In genomic region chr6:36649721-36650484, GRCh38 we compare ENCODE assay signal across 19 cellular contexts. TPM values are rescaled to one million over a fixed set of nuclear protein-coding genes. Genes with fewer than 3 reads are reported as not detected.
DNase-seq lines count a peak whose midpoint lies in the region; ATAC-seq, FAIRE-seq and TF ChIP-seq lines count a peak whose summit lies in the region.
"Had no signal": no experiment of that assay in that cellular context is flagged by ENCODE, and none has a peak within 500 bp of the region (broad histone marks: within the 10 kb centered on the region; RNA-seq: fewer than 3 reads in every experiment).

No MANE protein-coding gene starts in this region.

- BruUV-seq in K562 (replicated peaks; lab: Mats Ljungman, UMichigan) = no TSS peak

- H2BK5ac ChIP-seq in neuronal stem cell (ENCODE audit: low read length) = no peak overlapping the region

- H2AFZ ChIP-seq in K562 (ENCODE audit: low read depth, low read length) (no peak overlapping the region), neuronal stem cell (ENCODE audit: low read length) (peak overlapping the region; percentile 62)

- no peak overlapping the region for H3K14ac ChIP-seq in neuronal stem cell (ENCODE audit: low read length)

- H3K4me3 ChIP-seq in K562 (no peak overlapping the region), neuronal stem cell (ENCODE audit: low read length in 2 of 2) (no peak overlapping the region)
- H3K4me3 ChIP-seq: skin epidermis had no signal

- no peaks in the 10 kb centered on the region for H3K79me2 ChIP-seq in K562 (ENCODE audit: control insufficient read depth, insufficient read depth, low read length)

- H4K8ac ChIP-seq in neuronal stem cell (ENCODE audit: low read depth, low read length) = no peak overlapping the region

- no peak for TF ChIP-seq CTCF in K562 (IDR thresholded peaks at IDR 0.05 in 2 of 3, conservative IDR thresholded peaks at IDR 0.05 in 1 of 3; ENCODE audit: insufficient read depth in 2 of 3, low read depth in 1 of 3, low read length in 3 of 3)
- TF ChIP-seq CTCF in GM13976 (IDR thresholded peaks at IDR 0.05; ENCODE audit: borderline replicate concordance, control extremely low read depth, extremely low read depth, insufficient read depth, missing control alignments) = no peak

- H3K4me2 ChIP-seq in K562 (ENCODE audit: insufficient read depth, low read length) (peak overlapping the region; percentile 54; the same call in 1 of the 2 replicates), neuronal stem cell (ENCODE audit: insufficient read depth, low read length, poor library complexity, severe bottlenecking) (no peak overlapping the region)
- H3K4me2 ChIP-seq: SK-N-SH had no signal

- H3K4me1 ChIP-seq in K562 (replicated peaks in 1 of 2; ENCODE audit: control insufficient read depth in 2 of 2, insufficient read depth in 2 of 2, low read length in 2 of 2) = peaks cover 0 to 16% of the 10 kb centered on the region in 2 experiments; a peak in 3 of 5 replicates
- peaks cover 8 to 17% of the 10 kb centered on the region in 2 donors for H3K4me1 ChIP-seq in neuronal stem cell (ENCODE audit: control insufficient read depth in 2 of 2, insufficient read depth in 1 of 2, low read depth in 1 of 2, low read length in 2 of 2)

- no peak for TF ChIP-seq POLR2A in K562 (conservative IDR thresholded peaks at IDR 0.05)

- H4K91ac ChIP-seq in neuronal stem cell (ENCODE audit: low read depth, low read length, poor library complexity) = no peak overlapping the region

- no peak overlapping the region for H3K27ac Mint-ChIP-seq in activated T-cell treated with anti-CD3 and anti-CD28 coated beads, Interleukin-2, amount 50 U/mL, for 72 hours
- H3K27ac Mint-ChIP-seq: activated T-helper 2 cell treated with anti-CD3 and anti-CD28 coated beads, Interferon-gamma antibody, Interleukin-2, Interleukin-4, amounts not matched to agents 10 μg/mL and 5 μg/mL and 100 μg/mL, durations not matched to agents 14 hours and 24 hours and 36 hours had no signal

- intact Hi-C loops in K562 (cut with micrococcal nuclease) = no loop called here

- H3K36me3 ChIP-seq in K562 (ENCODE audit: control insufficient read depth, insufficient read depth, low read length) (no peaks in the 10 kb centered on the region), neuronal stem cell (replicated peaks in 1 of 2; ENCODE audit: control insufficient read depth in 2 of 2, insufficient read depth in 2 of 2, low read length in 2 of 2) (no peaks in the 10 kb centered on the region)

- no peak overlapping the region for H2BK12ac ChIP-seq in neuronal stem cell (ENCODE audit: low read length)

- peaks cover 50 to 57% of the 10 kb centered on the region in 2 experiments for H3K27me3 ChIP-seq in K562 (ENCODE audit: control insufficient read depth in 2 of 2, insufficient read depth in 2 of 2, low read length in 2 of 2)
- H3K27me3 ChIP-seq in neuronal stem cell (ENCODE audit: control insufficient read depth in 3 of 3, insufficient read depth in 3 of 3, low read depth in 1 of 3, low read length in 3 of 3) = no peaks in the 10 kb centered on the region

- no peak overlapping the region for H2BK15ac ChIP-seq in neuronal stem cell (ENCODE audit: low read length)

- H3K27ac ChIP-seq in K562 (ENCODE audit: extremely low read depth, low read depth, low read length) (no peak overlapping the region), neuronal stem cell (replicated peaks; ENCODE audit: low read length) (no peak overlapping the region)
- H3K27ac ChIP-seq: skin epidermis had no signal

- CTCF ChIA-PET in K562 (lab: Yijun Ruan, JAX; ENCODE audit: low intra/inter-chr PET ratio) = no interaction called here

- ATAC-seq in K562 = peak; percentile 34
- ATAC-seq in activated T-cell treated with anti-CD3 and anti-CD28 coated beads, Interleukin-2, amount 50 U/mL, for 72 hours (replicated peaks in 1 of 2) = no peak
- ATAC-seq: stimulated activated naive CD8-positive, alpha-beta T cell treated with anti-CD3 and anti-CD28 coated beads, Interleukin-15, Interleukin-2, amounts not matched to agents 100 U/mL and 50 U/mL, for 24 hours had no signal

- peak overlapping the region; percentile 15 for H3K18ac ChIP-seq in neuronal stem cell (ENCODE audit: low read length)

- no peaks in the 10 kb centered on the region for H3K9me3 ChIP-seq in K562 (replicated peaks; ENCODE audit: control insufficient read depth, insufficient read depth, low read depth, low read length)
- H3K9me3 ChIP-seq in neuronal stem cell (replicated peaks in 1 of 2; ENCODE audit: control insufficient read depth in 2 of 2, insufficient read depth in 1 of 2, low read depth in 1 of 2, low read length in 2 of 2) = no peaks in the 10 kb centered on the region
- H3K9me3 ChIP-seq: SK-N-SH had no signal

- no peaks in the 10 kb centered on the region for H3K4me1 Mint-ChIP-seq in activated T-cell treated with anti-CD3 and anti-CD28 coated beads, Interleukin-2, amount 50 U/mL, for 72 hours (ENCODE audit: low read depth)

- H2AK5ac ChIP-seq in neuronal stem cell (ENCODE audit: low read depth, low read length) = no peak overlapping the region

- no peaks in the 10 kb centered on the region for H3K36me3 Mint-ChIP-seq in activated T-cell treated with anti-CD3 and anti-CD28 coated beads, Interleukin-2, amount 50 U/mL, for 72 hours (ENCODE audit: insufficient read depth in 2 of 2)
- H3K36me3 Mint-ChIP-seq: mesothelial cell of epicardium had no signal

- H2BK120ac ChIP-seq in neuronal stem cell (ENCODE audit: low read depth, low read length) = no peak overlapping the region

- POLR2A ChIA-PET in K562 (lab: Yijun Ruan, JAX) = interaction anchor here (0.7 to 1.5 kb wide), 7 partner anchors 14 to 572 kb away, joined by 3 to 4 read pairs (median 3); no protein-coding TSS in a partner anchor

- no peak; the same call in 1 of the 2 replicates for TF ChIP-seq EP300 in K562 (IDR thresholded peaks at IDR 0.05; ENCODE audit: low read length)

- H4K20me1 ChIP-seq in K562 (replicated peaks; ENCODE audit: control insufficient read depth, insufficient read depth, low read length) = no peaks in the 10 kb centered on the region

- H3K23ac ChIP-seq in neuronal stem cell (ENCODE audit: low read depth, low read length, poor library complexity) = no peak overlapping the region

- H3K9me1 ChIP-seq in K562 (ENCODE audit: control insufficient read depth, insufficient read depth, low read length) = no peaks in the 10 kb centered on the region

- no peak for TF ChIP-seq RAD21 in K562 (CRISPR knock-in tag; conservative IDR thresholded peaks at IDR 0.05 in 1 of 2, IDR thresholded peaks at IDR 0.05 in 1 of 2)

- H3K79me1 ChIP-seq in neuronal stem cell (ENCODE audit: low read depth, low read length) = no peaks in the 10 kb centered on the region

- WGBS in K562 (ENCODE audit: insufficient coverage, low coverage, missing lambda C conversion rate) = 16% methylated on average over 13 of the region's 13 CpGs
- WGBS in neuronal stem cell (ENCODE audit: extremely low coverage in 2 of 2, insufficient read length in 2 of 2, insufficient replicate concordance in 1 of 2), 2 donors = no CpG with 5 or more reads among the region's 13 CpGs

- FAIRE-seq in K562 (lab: Jason Lieb, UNC) = peak; percentile 48
- FAIRE-seq: islet of Langerhans, urothelium cell line had no signal

- no peak overlapping the region for H3K4me3 Mint-ChIP-seq in activated T-cell treated with anti-CD3 and anti-CD28 coated beads, Interleukin-2, amount 50 U/mL, for 72 hours
- H3K4me3 Mint-ChIP-seq: mesothelial cell of epicardium had no signal

- H3K9me3 Mint-ChIP-seq in activated T-cell treated with anti-CD3 and anti-CD28 coated beads, Interleukin-2, amount 50 U/mL, for 72 hours = no peaks in the 10 kb centered on the region
- H3K9me3 Mint-ChIP-seq: activated T-helper 2 cell treated with anti-CD3 and anti-CD28 coated beads, Interferon-gamma antibody, Interleukin-2, Interleukin-4, amounts not matched to agents 10 μg/mL and 5 μg/mL and 100 μg/mL, durations not matched to agents 14 hours and 24 hours and 36 hours; mesothelial cell of epicardium had no signal

- H3K9ac ChIP-seq in K562 (ENCODE audit: insufficient read depth in 1 of 2, low read depth in 2 of 2, low read length in 2 of 2) (no peak overlapping the region), neuronal stem cell (ENCODE audit: low read depth, low read length, poor library complexity) (no peak overlapping the region)
- H3K9ac ChIP-seq: SK-N-SH had no signal

- in situ Hi-C loops in K562 (cut with MboI) = no loop called here
- in situ Hi-C loops in GM13976 (cut with MboI; ENCODE audit: low sequenced_read_pairs, unreplicated experiment) = no loop called here

- no peak overlapping the region for H3K4ac ChIP-seq in neuronal stem cell (ENCODE audit: low read length)

- peaks cover 28% of the 10 kb centered on the region for H3K27me3 Mint-ChIP-seq in activated T-cell treated with anti-CD3 and anti-CD28 coated beads, Interleukin-2, amount 50 U/mL, for 72 hours (ENCODE audit: low read depth)

- DNase-seq in EL (peak; percentile 31), MV-4-11 (lab: John Stamatoyannopoulos, UW) (peak; percentile 44), K562 (ENCODE audit: extremely low read depth in 1 of 4, low spot score in 3 of 4) (no peak), neuronal stem cell (ENCODE audit: low spot score) (no peak), GM13976 (ENCODE audit: low spot score) (no peak), 8988T (no peak), ureter (ENCODE audit: low spot score) (no peak)
- DNase-seq in activated T-cell treated with anti-CD3 and anti-CD28 coated beads, Interleukin-2, amount 50 U/mL, for 72 hours = no peak
- DNase-seq: cerebellar nuclear complex; glutamatergic neuron; NCI-H2081; SK-N-SH; stimulated activated naive CD8-positive, alpha-beta T cell treated with anti-CD3 and anti-CD28 coated beads, Interleukin-15, Interleukin-2, amounts not matched to agents 100 U/mL and 50 U/mL, for 24 hours had no signal

RNA-seq across cellular contexts. Expression of gene CDKN1A, which starts 28.6 kb away (rescaled TPM):
- 2.3 and 8.5 TPM in 2 replicates for total RNA-seq in K562 (2011; cell fraction: chromatin; rRNA removed; ENCODE audit: low replicate concordance)
- 6.4 and 8.2 TPM in 2 replicates for total RNA-seq in K562 (2011; cell fraction: nucleolus; rRNA removed)
- 5.9 and 9.0 TPM in 2 replicates for total RNA-seq in K562 (2011; cell fraction: nucleoplasm; rRNA removed)
- total RNA-seq in K562 (2014; rRNA removed) (5.1 and 5.6 TPM in 2 replicates), K562 (2014; rRNA removed; fragmentation: Illumina TruSeq; extraction: Trizol) (2.5 and 3.3 TPM in 2 replicates), K562 (2015; rRNA removed; fragmentation: Illumina TruSeq; extraction: Trizol) (2.1 TPM in 2 replicates), K562 (2021) (7.3 and 8.1 TPM in 2 replicates), ureter (82.8 TPM)
- polyA plus RNA-seq in K562 (2011; rRNA removed) (7.6 and 9.2 TPM in 2 replicates), K562 (2014; fragmentation: Illumina TruSeq; extraction: Trizol) (5.8 and 7.7 TPM in 2 replicates), K562 (2014; fragmentation: Nextera tagmentation; extraction: Ambion mirVana) (under 1 TPM; 0.25 to 0.49 TPM), K562 (2014; rRNA removed) (5.9 and 7.0 TPM in 2 replicates)
- 10.9 and 18.9 TPM in 2 replicates for polyA plus RNA-seq in K562 (2011; cell fraction: cytosol; rRNA removed)
- polyA plus RNA-seq in K562 (2011; cell fraction: nucleus; rRNA removed) = 9.1 and 12.7 TPM in 2 replicates
- polyA plus RNA-seq in K562 (2012) = 8.9 and 18.7 TPM in 2 replicates
- 2.5 and 3.7 TPM in 2 replicates for polyA minus RNA-seq in K562 (2011; rRNA and poly(A)+ RNA removed)
- polyA minus RNA-seq in K562 (2011; cell fraction: cytosol; rRNA and poly(A)+ RNA removed) = 3.7 and 5.2 TPM in 2 replicates
- 3.1 and 4.0 TPM in 2 replicates for polyA minus RNA-seq in K562 (2011; cell fraction: nucleus; rRNA and poly(A)+ RNA removed)
- polyA plus RNA-seq in neuronal stem cell (2013, experiment 1 of 2) = 54.0 TPM
- polyA plus RNA-seq in neuronal stem cell (2013, experiment 2 of 2) = 53.5 TPM
- 10 to 100 TPM; 59.9 to 60.4 TPM for total RNA-seq in activated T-cell treated with anti-CD3 and anti-CD28 coated beads, Interleukin-2, amount 50 U/mL, for 72 hours

RNA-seq across cellular contexts. Expression of gene RAB44, which starts 47.7 kb away (rescaled TPM):
- not detected in 2 replicates for total RNA-seq in K562 (2011; cell fraction: chromatin; rRNA removed; ENCODE audit: low replicate concordance)
- total RNA-seq in K562 (2011; cell fraction: nucleolus; rRNA removed) = 0.17 TPM in 1 of 2 replicates, not detected in the other
- total RNA-seq in K562 (2011; cell fraction: nucleoplasm; rRNA removed) = not detected in 2 replicates
- total RNA-seq in K562 (2014; rRNA removed) = not detected in 2 replicates
- total RNA-seq in K562 (2014; rRNA removed; fragmentation: Illumina TruSeq; extraction: Trizol) = not detected in 2 replicates
- not detected in 2 replicates for total RNA-seq in K562 (2015; rRNA removed; fragmentation: Illumina TruSeq; extraction: Trizol)
- total RNA-seq in K562 (2021) = not detected in 2 replicates
- polyA plus RNA-seq in K562 (2011; rRNA removed) = not detected in 2 replicates
- not detected in 2 replicates for polyA plus RNA-seq in K562 (2011; cell fraction: cytosol; rRNA removed)
- polyA plus RNA-seq in K562 (2011; cell fraction: nucleus; rRNA removed) = not detected in 2 replicates
- polyA plus RNA-seq in K562 (2012) = 0.10 TPM in 1 of 2 replicates, not detected in the other
- not detected in 2 replicates for polyA plus RNA-seq in K562 (2014; fragmentation: Illumina TruSeq; extraction: Trizol)
- polyA plus RNA-seq in K562 (2014; fragmentation: Nextera tagmentation; extraction: Ambion mirVana) = not detected
- polyA plus RNA-seq in K562 (2014; rRNA removed) = not detected in 2 replicates
- polyA minus RNA-seq in K562 (2011; rRNA and poly(A)+ RNA removed) = not detected in 2 replicates
- polyA minus RNA-seq in K562 (2011; cell fraction: cytosol; rRNA and poly(A)+ RNA removed) = not detected in 2 replicates
- not detected in 2 replicates for polyA minus RNA-seq in K562 (2011; cell fraction: nucleus; rRNA and poly(A)+ RNA removed)
- polyA plus RNA-seq in neuronal stem cell (2013, experiment 1 of 2) = 0.01 TPM
- polyA plus RNA-seq in neuronal stem cell (2013, experiment 2 of 2) = 0.01 TPM
- 1.0 TPM for total RNA-seq in ureter
- total RNA-seq in activated T-cell treated with anti-CD3 and anti-CD28 coated beads, Interleukin-2, amount 50 U/mL, for 72 hours = under 1 TPM; 0.05 to 0.09 TPM
- total RNA-seq: activated T-helper 2 cell treated with anti-CD3 and anti-CD28 coated beads, Interferon-gamma antibody, Interleukin-2, Interleukin-4, amounts not matched to agents 10 μg/mL and 5 μg/mL and 100 μg/mL, durations not matched to agents 14 hours and 24 hours and 36 hours; epithelial cell of proximal tubule had no signal

RNA-seq across cellular contexts. Expression of gene SRSF3, which starts 55.7 kb away (rescaled TPM):
- 228 and 415 TPM in 2 replicates for total RNA-seq in K562 (2011; cell fraction: chromatin; rRNA removed; ENCODE audit: low replicate concordance)
- 155 and 159 TPM in 2 replicates for total RNA-seq in K562 (2011; cell fraction: nucleolus; rRNA removed)
- 295 and 337 TPM in 2 replicates for total RNA-seq in K562 (2011; cell fraction: nucleoplasm; rRNA removed)
- 251 and 341 TPM in 2 replicates for total RNA-seq in K562 (2014; rRNA removed)
- total RNA-seq in K562 (2014; rRNA removed; fragmentation: Illumina TruSeq; extraction: Trizol) = 537 and 645 TPM in 2 replicates
- 344 and 365 TPM in 2 replicates for total RNA-seq in K562 (2015; rRNA removed; fragmentation: Illumina TruSeq; extraction: Trizol)
- total RNA-seq in K562 (2021) = 477 and 495 TPM in 2 replicates
- polyA plus RNA-seq in K562 (2011; rRNA removed) = 333 and 518 TPM in 2 replicates
- polyA plus RNA-seq in K562 (2011; cell fraction: cytosol; rRNA removed) = 407 and 505 TPM in 2 replicates
- 332 and 369 TPM in 2 replicates for polyA plus RNA-seq in K562 (2011; cell fraction: nucleus; rRNA removed)
- polyA plus RNA-seq in K562 (2012) = 333 and 367 TPM in 2 replicates
- polyA plus RNA-seq in K562 (2014; fragmentation: Illumina TruSeq; extraction: Trizol) = 337 and 448 TPM in 2 replicates
- polyA plus RNA-seq in K562 (2014; fragmentation: Nextera tagmentation; extraction: Ambion mirVana) = 1,000 to 10,000 TPM in 1 of 2 experiments, 100 to 1,000 TPM in 1; 955 to 1,200 TPM
- 534 and 652 TPM in 2 replicates for polyA plus RNA-seq in K562 (2014; rRNA removed)
- 453 and 564 TPM in 2 replicates for polyA minus RNA-seq in K562 (2011; rRNA and poly(A)+ RNA removed)
- polyA minus RNA-seq in K562 (2011; cell fraction: cytosol; rRNA and poly(A)+ RNA removed) = 130 and 151 TPM in 2 replicates
- 191 and 286 TPM in 2 replicates for polyA minus RNA-seq in K562 (2011; cell fraction: nucleus; rRNA and poly(A)+ RNA removed)
- 276 TPM for polyA plus RNA-seq in neuronal stem cell (2013, experiment 1 of 2)
- 284 TPM for polyA plus RNA-seq in neuronal stem cell (2013, experiment 2 of 2)
- 306 TPM for total RNA-seq in ureter
- total RNA-seq in activated T-cell treated with anti-CD3 and anti-CD28 coated beads, Interleukin-2, amount 50 U/mL, for 72 hours = 100 to 1,000 TPM; 409 to 541 TPM

Comparison
In these comparisons a context has a peak if more than half of its experiments do, and no peak if none do; other contexts are left out.
1. DNase-seq: peak in EL (single experiment) and MV-4-11 (single experiment); none in K562 (0 of 4), neuronal stem cell (single experiment), GM13976 (single experiment), 8988T (single experiment), ureter (single experiment) and activated T-cell treated with anti-CD3 and anti-CD28 coated beads, Interleukin-2, amount 50 U/mL, for 72 hours (0 of 2).